Comparison of ENCODE assay signal across 12 cellular contexts in the genomic region with DNA sequence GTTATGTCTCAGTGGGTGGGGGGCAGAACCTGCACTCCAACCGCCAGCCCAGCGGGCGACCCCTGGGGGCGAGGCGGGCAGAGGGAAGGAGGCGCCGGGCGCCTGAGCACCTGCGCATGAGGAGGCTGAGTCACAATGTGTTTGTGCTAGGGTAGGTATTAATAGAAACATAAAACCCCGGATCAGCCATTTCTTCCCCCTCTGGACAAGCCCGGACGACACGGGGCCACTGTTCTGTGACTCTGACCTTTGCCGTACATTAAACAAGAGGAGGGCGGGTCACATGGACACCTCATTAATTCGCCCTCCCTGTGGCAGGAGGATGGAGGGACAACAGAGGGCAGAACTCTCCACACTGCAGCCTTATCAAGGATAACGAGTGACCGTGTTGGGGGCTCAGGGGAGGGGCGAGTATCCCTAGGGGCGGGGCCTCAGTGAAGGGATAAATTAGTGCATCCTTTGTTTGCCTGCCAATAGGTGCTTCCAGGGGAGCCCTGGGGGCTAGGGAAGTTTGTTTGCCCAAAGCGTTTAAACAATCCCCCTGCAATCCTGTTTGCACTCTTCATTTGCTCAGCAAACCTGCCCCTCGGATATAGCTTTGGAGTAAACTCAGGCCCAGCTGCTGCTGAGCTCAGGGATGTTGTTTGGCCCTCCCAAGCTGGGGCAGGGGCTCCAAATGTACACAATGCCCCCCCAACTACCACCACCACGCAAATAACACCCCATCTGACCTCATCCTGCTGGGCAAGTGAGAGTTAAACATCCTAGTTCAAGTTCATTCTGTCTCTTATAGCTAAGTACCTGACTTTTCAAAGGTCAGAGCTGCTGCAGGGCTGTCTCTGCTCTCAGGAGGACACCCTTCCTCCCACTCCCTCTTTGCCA.
A peak's percentile ranks its signal among the peaks of the same experiment; 100 is the strongest.
DNase-seq lines count a peak whose midpoint lies in the region; ATAC-seq and TF ChIP-seq lines count a peak whose summit lies in the region.
"Had no signal": no experiment of that assay in that cellular context is flagged by ENCODE, and none has a peak within 500 bp of the region (broad histone marks: within the 10 kb centered on the region; RNA-seq: fewer than 3 reads in every experiment).

No MANE protein-coding gene starts in this region.

- no peak for TF ChIP-seq CTCF in mucosa of descending colon (IDR thresholded peaks at IDR 0.05)

- H3K27me3 Mint-ChIP-seq in activated T-helper 17 cell treated with anti-CD3 and anti-CD28 coated beads, Interleukin-2, amount 50 U/mL, for 72 hours, result peaks cover under 1% of the 10 kb centered on the region

- no peaks in the 10 kb centered on the region for H3K4me1 Mint-ChIP-seq in activated T-helper 17 cell treated with anti-CD3 and anti-CD28 coated beads, Interleukin-2, amount 50 U/mL, for 72 hours

- H3K36me3 Mint-ChIP-seq in activated T-helper 17 cell treated with anti-CD3 and anti-CD28 coated beads, Interleukin-2, amount 50 U/mL, for 72 hours (ENCODE audit: low read depth), result no peaks in the 10 kb centered on the region

- H3K4me3 Mint-ChIP-seq in activated T-helper 17 cell treated with anti-CD3 and anti-CD28 coated beads, Interleukin-2, amount 50 U/mL, for 72 hours, result no peak overlapping the region
- H3K4me3 Mint-ChIP-seq: nephron had no signal

- ATAC-seq in mucosa of descending colon (peak; percentile 22), GM19351 (IDR thresholded peaks at IDR 0.05; ENCODE audit: unreplicated experiment) (no peak)
- no peak for ATAC-seq in activated T-helper 17 cell treated with anti-CD3 and anti-CD28 coated beads, Interleukin-2, amount 50 U/mL, for 72 hours (replicated peaks)
- ATAC-seq: left lung had no signal

- intact Hi-C loops in mucosa of descending colon (cut with DNase I, micrococcal nuclease), result no loop called here

- no peak overlapping the region for H3K27ac Mint-ChIP-seq in activated T-helper 17 cell treated with anti-CD3 and anti-CD28 coated beads, Interleukin-2, amount 50 U/mL, for 72 hours
- H3K27ac Mint-ChIP-seq: nephron had no signal

- H3K9me3 ChIP-seq in mucosa of descending colon, result no peaks in the 10 kb centered on the region
- H3K9me3 ChIP-seq: left lung had no signal

- no peaks in the 10 kb centered on the region for H3K9me3 Mint-ChIP-seq in activated T-helper 17 cell treated with anti-CD3 and anti-CD28 coated beads, Interleukin-2, amount 50 U/mL, for 72 hours
- H3K9me3 Mint-ChIP-seq: nephron had no signal

- H3K36me3 ChIP-seq in mucosa of descending colon (ENCODE audit: low read depth), result no peaks in the 10 kb centered on the region
- H3K36me3 ChIP-seq: left lung had no signal

- no peak overlapping the region for H3K4me3 ChIP-seq in mucosa of descending colon
- H3K4me3 ChIP-seq: left lung had no signal

- H3K4me1 ChIP-seq in mucosa of descending colon (ENCODE audit: low read depth), result peaks cover 2% of the 10 kb centered on the region
- H3K4me1 ChIP-seq: left lung had no signal

- DNase-seq in DMS53 treated with DMSO at 0.1 percent for 48 hours (lab: John Stamatoyannopoulos, UW; ENCODE audit: unreplicated experiment) (peak; percentile 73), NCI-H1417 (lab: John Stamatoyannopoulos, UW) (peak in 2 of 3 experiments; percentile 97 to 98), SHP77 treated with DMSO at 0.1 percent for 48 hours (lab: John Stamatoyannopoulos, UW) (peak; percentile 97), mucosa of descending colon (no peak), RKO (ENCODE audit: low spot score) (no peak)
- DNase-seq: activated CD4-positive, alpha-beta T cell treated with anti-CD3 and anti-CD28 coated beads, Interleukin-2, amount 50 U/mL, for 4 hours; effector CD4-positive, alpha-beta T cell; T-helper 2 cell had no signal

Comparison
In these comparisons a context has a peak if more than half of its experiments do, and no peak if none do; other contexts are left out.
1. DNase-seq: peak in DMS53 treated with DMSO at 0.1 percent for 48 hours (single experiment), NCI-H1417 (2 of 3) and SHP77 treated with DMSO at 0.1 percent for 48 hours (single experiment); none in mucosa of descending colon (0 of 3) and RKO (single experiment).